In the genomic region with DNA sequence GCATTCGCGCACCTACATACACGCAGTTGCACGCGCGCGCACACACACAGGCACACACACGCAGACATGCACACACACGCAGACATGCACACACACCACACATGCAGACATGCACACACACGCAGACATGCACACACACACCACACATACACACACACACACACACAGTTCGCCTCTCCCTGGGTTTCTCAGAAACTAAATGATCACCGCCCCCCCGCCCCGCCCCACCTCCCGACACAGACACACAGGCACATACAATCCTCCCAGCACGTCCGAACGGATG, we compare ENCODE assay signal across 8 cellular contexts. TPM values are rescaled to one million over a fixed set of nuclear protein-coding genes. Genes with fewer than 3 reads are reported as not detected.
DNase-seq lines count a peak whose midpoint lies in the region; ATAC-seq, FAIRE-seq and TF ChIP-seq lines count a peak whose summit lies in the region.

No MANE protein-coding gene starts in this region.

- H3K9ac ChIP-seq in astrocyte (ENCODE audit: low read length) = peak overlapping the region; percentile 87

- intact Hi-C loops in left ventricle myocardium inferior (cut with micrococcal nuclease) = loop anchor here (10.0 kb wide), 1 partner anchor 466 kb away; no protein-coding TSS in a partner anchor
- intact Hi-C loops in cardiac septum (cut with DNase I) = loop anchor here (2.0 to 10.0 kb wide), 8 partner anchors 44 to 1576 kb away; no protein-coding TSS in a partner anchor
- intact Hi-C loops in lower leg skin (cut with DNase I; ENCODE audit: low total_unique reads) = loop anchor here (10.0 kb wide), 2 partner anchors 886 to 1406 kb away; no protein-coding TSS in a partner anchor
- intact Hi-C loops in tibial artery (cut with DNase I; ENCODE audit: low total_unique reads) = loop anchor here (10.0 kb wide), 1 partner anchor 1836 kb away; no protein-coding TSS in a partner anchor

- FAIRE-seq in astrocyte (lab: Jason Lieb, UNC) = no peak

- no peaks in the 10 kb centered on the region for H3K79me2 ChIP-seq in astrocyte (ENCODE audit: insufficient read depth, low read length)

- H3K27me3 ChIP-seq in left ventricle myocardium inferior (ENCODE audit: low read depth) = peaks cover 32% of the 10 kb centered on the region
- H3K27me3 ChIP-seq in astrocyte (ENCODE audit: insufficient read depth, low read length) = peaks cover 15% of the 10 kb centered on the region
- H3K27me3 ChIP-seq in tibial artery = peaks cover 0 to 10% of the 10 kb centered on the region in 2 donors

- peaks cover 61% of the 10 kb centered on the region for H3K4me1 ChIP-seq in left ventricle myocardium inferior
- H3K4me1 ChIP-seq in astrocyte (ENCODE audit: insufficient read depth, low read length) = peaks cover 12% of the 10 kb centered on the region
- peaks cover 0 to 45% (median 18%) of the 10 kb centered on the region in 4 donors for H3K4me1 ChIP-seq in tibial artery

- TF ChIP-seq POLR2A in lower leg skin (IDR thresholded peaks at IDR 0.05) = no peak

- H3K27me3 Mint-ChIP-seq in astrocyte (ENCODE audit: low read depth, unreplicated experiment) = peaks cover 11% of the 10 kb centered on the region

- H3K36me3 ChIP-seq in left ventricle myocardium inferior = no peaks in the 10 kb centered on the region
- no peaks in the 10 kb centered on the region for H3K36me3 ChIP-seq in astrocyte (ENCODE audit: insufficient read depth, low read length)
- H3K36me3 ChIP-seq in tibial artery = no peaks in the 10 kb centered on the region

- no peaks in the 10 kb centered on the region for H3K36me3 Mint-ChIP-seq in astrocyte (ENCODE audit: low read depth, unreplicated experiment)

- no peak overlapping the region for H3K27ac Mint-ChIP-seq in astrocyte (ENCODE audit: unreplicated experiment)

- H2AFZ ChIP-seq in astrocyte (ENCODE audit: low read depth, low read length) = peak overlapping the region; percentile 91

- no peaks in the 10 kb centered on the region for H3K9me3 Mint-ChIP-seq in astrocyte (ENCODE audit: unreplicated experiment)

- peaks cover 27% of the 10 kb centered on the region for H4K20me1 ChIP-seq in astrocyte (ENCODE audit: insufficient read depth, low read length)

- 0 to 1% methylated on average over 17 to 18 of the region's 18 CpGs for WGBS in lower leg skin, 2 donors

- peak overlapping the region; percentile 98 for H3K4me2 ChIP-seq in astrocyte (ENCODE audit: low read length)

- H3K4me3 Mint-ChIP-seq in astrocyte (ENCODE audit: unreplicated experiment) = peak overlapping the region; percentile 98

- H3K4me3 ChIP-seq in left ventricle myocardium inferior (peak overlapping the region; percentile 89), astrocyte (ENCODE audit: insufficient read depth, low read depth, low read length) (peak overlapping the region; percentile 72), lower leg skin (ENCODE audit: low read depth, poor library complexity, severe bottlenecking) (peak overlapping the region; percentile 70), tibial artery (peak overlapping the region; percentile 70 to 89)

- H3K4me1 Mint-ChIP-seq in astrocyte (ENCODE audit: low read depth, unreplicated experiment) = peaks cover 9% of the 10 kb centered on the region

- TF ChIP-seq CTCF in left ventricle myocardium inferior (IDR thresholded peaks at IDR 0.05; ENCODE audit: borderline replicate concordance) = no peak
- no peak for TF ChIP-seq CTCF in astrocyte (IDR thresholded peaks at IDR 0.05; ENCODE audit: insufficient read depth, low read depth, low read length)
- no peak for TF ChIP-seq CTCF in lower leg skin (IDR thresholded peaks at IDR 0.05)
- TF ChIP-seq CTCF in tibial artery (IDR thresholded peaks at IDR 0.05) = no peak

- H3K27ac ChIP-seq in left ventricle myocardium inferior (replicated peaks) (peak overlapping the region; percentile 93), astrocyte (ENCODE audit: low read depth, low read length) (no peak overlapping the region), tibial artery (peak overlapping the region; percentile 81 to 83)

- DNase-seq in left ventricle myocardium inferior (no peak), cardiac septum (ENCODE audit: low spot score) (no peak), astrocyte (ENCODE audit: low read depth) (peak; percentile 36), lower leg skin (ENCODE audit: low spot score in 2 of 2) (no peak), tibial artery (no peak), OCI-M1 (lab: John Stamatoyannopoulos, UW) (no peak), NCI-H2081 treated with DMSO at 0.1 percent for 48 hours (lab: John Stamatoyannopoulos, UW) (no peak)

- H3K9me3 ChIP-seq in left ventricle myocardium inferior (replicated peaks) (no peaks in the 10 kb centered on the region), astrocyte (ENCODE audit: insufficient read depth, low read depth, low read length) (no peaks in the 10 kb centered on the region), tibial artery (no peaks in the 10 kb centered on the region)

- no peak for ATAC-seq in HG03571 (IDR thresholded peaks at IDR 0.05; ENCODE audit: unreplicated experiment)

RNA-seq across cellular contexts. Expression of a gene that starts 1.1 kb away (rescaled TPM):
- total RNA-seq in left ventricle myocardium inferior (40.6 TPM), cardiac septum (72.6 TPM), astrocyte (30.1 and 35.7 TPM in 2 replicates), lower leg skin (10 to 100 TPM; 35.2 to 63.1 (median 53.7) TPM)
